13 cellular contexts compared by ENCODE assay signal in the genomic region with DNA sequence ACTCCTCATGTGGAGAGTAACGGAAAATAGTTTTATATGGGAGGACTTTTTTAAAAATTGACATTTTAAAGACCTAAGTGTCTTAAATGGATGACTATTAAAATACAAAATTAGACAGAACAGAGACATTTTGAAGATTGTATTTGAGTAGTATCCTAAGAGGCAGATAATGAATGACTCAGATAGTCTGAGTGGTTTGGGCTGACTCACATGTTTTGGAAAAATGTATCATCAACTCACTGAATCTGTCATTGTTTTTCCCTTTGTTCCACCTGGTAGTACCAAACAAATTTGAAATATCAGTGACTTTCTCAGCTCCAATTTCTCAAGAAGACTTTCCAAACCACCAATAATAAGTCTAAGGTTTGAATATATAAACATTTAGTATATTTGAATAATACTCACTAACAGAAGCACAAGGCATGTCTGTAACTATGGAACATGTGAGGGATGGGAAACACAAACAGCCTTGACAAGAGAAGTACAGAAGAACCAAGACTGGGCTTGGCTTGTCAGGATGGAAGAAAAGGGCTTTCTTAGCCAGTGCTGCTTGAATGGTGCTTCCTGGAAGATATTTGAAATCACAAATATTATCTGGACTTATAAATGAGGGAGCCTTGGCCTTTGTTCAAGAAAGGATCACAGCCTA.
DNase-seq lines count a peak whose midpoint lies in the region; ATAC-seq and TF ChIP-seq lines count a peak whose summit lies in the region.
"Had no signal": no experiment of that assay in that cellular context is flagged by ENCODE, and none has a peak within 500 bp of the region (broad histone marks: within the 10 kb centered on the region; RNA-seq: fewer than 3 reads in every experiment).

No MANE protein-coding gene starts in this region.

- no peaks in the 10 kb centered on the region for H3F3A ChIP-seq in Loucy (ENCODE audit: low read depth)

- H2BK12ac ChIP-seq in mesenchymal stem cell (ENCODE audit: low read length in 2 of 2) = no peak overlapping the region

- POLR2A ChIA-PET in activated CD4-positive, alpha-beta memory T cell treated with anti-CD3 and anti-CD28 coated beads, Interleukin-2, amount 10 ng/mL, durations not matched to agents 7 days and 5 days (lab: Charles Lee) = no interaction called here

- peak overlapping the region; percentile 68 for H3K4me2 ChIP-seq in Loucy (ENCODE audit: low read depth, low read length, poor library complexity, severe bottlenecking)
- no peak overlapping the region for H3K4me2 ChIP-seq in mesenchymal stem cell (ENCODE audit: low read length, poor library complexity, severe bottlenecking)

- H2AFZ ChIP-seq in Loucy (ENCODE audit: low read length) (peak overlapping the region; percentile 21; the same call in 1 of the 2 replicates), mesenchymal stem cell (ENCODE audit: low read depth, low read length) (no peak overlapping the region)

- H3K27ac Mint-ChIP-seq in activated CD4-positive, alpha-beta memory T cell treated with anti-CD3 and anti-CD28 coated beads, Interleukin-2, amount 10 ng/mL, durations not matched to agents 7 days and 5 days = no peak overlapping the region
- H3K27ac Mint-ChIP-seq: activated B cell treated with CpG ODN at 0.5 μM for 24 hours, H9 had no signal

- peaks cover 3% of the 10 kb centered on the region for H3K27me3 Mint-ChIP-seq in activated CD4-positive, alpha-beta memory T cell treated with anti-CD3 and anti-CD28 coated beads, Interleukin-2, amount 10 ng/mL, durations not matched to agents 7 days and 5 days

- no peaks in the 10 kb centered on the region for H4K20me1 ChIP-seq in Loucy (ENCODE audit: insufficient read depth, low read length, poor library complexity, severe bottlenecking)

- no peak overlapping the region for H3K23ac ChIP-seq in mesenchymal stem cell (ENCODE audit: low read length in 2 of 2)

- H2AK5ac ChIP-seq in mesenchymal stem cell (ENCODE audit: low read length, severe bottlenecking) = no peak overlapping the region

- peak; percentile 66 for DNase-seq in Daoy (ENCODE audit: low read depth)
- DNase-seq in brain pericyte (ENCODE audit: low read depth, low spot score) = peak; percentile 11
- DNase-seq in mesenchymal stem cell = peak; percentile 81
- no peak for DNase-seq in activated CD4-positive, alpha-beta memory T cell treated with anti-CD3 and anti-CD28 coated beads, Interleukin-2, amount 10 ng/mL, durations not matched to agents 7 days and 5 days
- DNase-seq in NCI-H1930 (lab: John Stamatoyannopoulos, UW) = no peak
- no peak for DNase-seq in epidermal melanocyte (ENCODE audit: insufficient read length, low spot score)
- DNase-seq: activated B cell treated with CpG ODN at 0.5 μM for 24 hours; H9; NCI-H1417; Peyer's patch; stimulated activated CD4-positive, alpha-beta T cell treated with anti-CD3 and anti-CD28 coated beads, Interleukin-15, amount 100 ng/mL, for 24 hours had no signal

- no peaks in the 10 kb centered on the region for H3K36me3 Mint-ChIP-seq in activated CD4-positive, alpha-beta memory T cell treated with anti-CD3 and anti-CD28 coated beads, Interleukin-2, amount 10 ng/mL, durations not matched to agents 7 days and 5 days (ENCODE audit: low read depth)

- H3K4me3 Mint-ChIP-seq in activated CD4-positive, alpha-beta memory T cell treated with anti-CD3 and anti-CD28 coated beads, Interleukin-2, amount 10 ng/mL, durations not matched to agents 7 days and 5 days = no peak overlapping the region
- H3K4me3 Mint-ChIP-seq: activated B cell treated with CpG ODN at 0.5 μM for 24 hours, H9 had no signal

- H3K4me3 ChIP-seq in Loucy (ENCODE audit: low read length, poor library complexity, severe bottlenecking) (peak overlapping the region; percentile 40), mesenchymal stem cell (ENCODE audit: insufficient read depth in 1 of 2, low read depth in 1 of 2, low read length in 2 of 2) (no peak overlapping the region)
- H3K4me3 ChIP-seq: Peyer's patch had no signal

- TF ChIP-seq CTCF in Loucy (conservative IDR thresholded peaks at IDR 0.05; ENCODE audit: low read length) = no peak

- peaks cover 2% of the 10 kb centered on the region for H3K4me1 Mint-ChIP-seq in activated CD4-positive, alpha-beta memory T cell treated with anti-CD3 and anti-CD28 coated beads, Interleukin-2, amount 10 ng/mL, durations not matched to agents 7 days and 5 days
- H3K4me1 Mint-ChIP-seq: activated B cell treated with CpG ODN at 0.5 μM for 24 hours, H9 had no signal

- H3K18ac ChIP-seq in mesenchymal stem cell (ENCODE audit: low read depth in 1 of 2, low read length in 2 of 2) = peak overlapping the region in 1 of 2 experiments; percentile 56

- ATAC-seq in GM18520 (IDR thresholded peaks at IDR 0.05; ENCODE audit: unreplicated experiment) = no peak

- WGBS in mesenchymal stem cell = no CpG with 5 or more reads among the region's 1 CpG

- no peak overlapping the region for H2BK15ac ChIP-seq in mesenchymal stem cell (ENCODE audit: low read depth, poor library complexity, severe bottlenecking)

- no peaks in the 10 kb centered on the region for H3K9me2 ChIP-seq in Loucy (replicated peaks; ENCODE audit: low read depth, low read length)

- H3K4ac ChIP-seq in mesenchymal stem cell (ENCODE audit: low read depth in 1 of 2, low read length in 2 of 2) = no peak overlapping the region

- no peak overlapping the region for H3K14ac ChIP-seq in mesenchymal stem cell (ENCODE audit: low read length in 2 of 2)

- H2BK5ac ChIP-seq in mesenchymal stem cell (ENCODE audit: low read depth, low read length, poor library complexity, severe bottlenecking) = no peak overlapping the region

- H3K79me1 ChIP-seq in mesenchymal stem cell (replicated peaks; ENCODE audit: low read length, poor library complexity, severe bottlenecking) = peaks cover 15% of the 10 kb centered on the region

- H3K4me1 ChIP-seq in Loucy (ENCODE audit: insufficient read depth, low read length, poor library complexity, severe bottlenecking) = peaks cover 28% of the 10 kb centered on the region
- H3K4me1 ChIP-seq in mesenchymal stem cell (ENCODE audit: control insufficient read depth, insufficient read depth, low read depth, low read length) = no peaks in the 10 kb centered on the region
- H3K4me1 ChIP-seq: Peyer's patch had no signal

- H3K9me3 ChIP-seq in Loucy (ENCODE audit: insufficient read depth, low read depth, low read length) (no peaks in the 10 kb centered on the region), mesenchymal stem cell (ENCODE audit: control insufficient read depth, low read length) (no peaks in the 10 kb centered on the region)
- H3K9me3 ChIP-seq: Peyer's patch had no signal

- H4K91ac ChIP-seq in mesenchymal stem cell (ENCODE audit: low read length) = no peak overlapping the region

- H3K27ac ChIP-seq in mesenchymal stem cell (ENCODE audit: low read length, poor library complexity, severe bottlenecking) = peak overlapping the region; percentile 3
- H3K27ac ChIP-seq: Peyer's patch had no signal

- H3K27me3 ChIP-seq in Loucy (ENCODE audit: insufficient read depth, low read length, poor library complexity, severe bottlenecking) (no peaks in the 10 kb centered on the region), mesenchymal stem cell (ENCODE audit: control insufficient read depth in 1 of 2, insufficient read depth in 1 of 2, low read length in 2 of 2) (no peaks in the 10 kb centered on the region)
- H3K27me3 ChIP-seq: Peyer's patch had no signal

- H3K36me3 ChIP-seq in Loucy (ENCODE audit: insufficient read depth, low read length) (no peaks in the 10 kb centered on the region), mesenchymal stem cell (ENCODE audit: control insufficient read depth in 1 of 2, insufficient read depth in 2 of 2, low read depth in 1 of 2, low read length in 2 of 2) (peaks cover 3 to 6% of the 10 kb centered on the region in 2 experiments)
- H3K36me3 ChIP-seq: Peyer's patch had no signal

- no peaks in the 10 kb centered on the region for H3K79me2 ChIP-seq in Loucy (ENCODE audit: insufficient read depth, low read length)

- H3K9me3 Mint-ChIP-seq in activated CD4-positive, alpha-beta memory T cell treated with anti-CD3 and anti-CD28 coated beads, Interleukin-2, amount 10 ng/mL, durations not matched to agents 7 days and 5 days = no peaks in the 10 kb centered on the region
- H3K9me3 Mint-ChIP-seq: activated B cell treated with CpG ODN at 0.5 μM for 24 hours had no signal

- H3K9ac ChIP-seq in Loucy (ENCODE audit: low read depth, low read length, poor library complexity, severe bottlenecking) = no peak overlapping the region
- H3K9ac ChIP-seq in mesenchymal stem cell (ENCODE audit: low read length) = peak overlapping the region; percentile 67

- H4K8ac ChIP-seq in mesenchymal stem cell (ENCODE audit: low read length) = no peak overlapping the region

- H2BK120ac ChIP-seq in mesenchymal stem cell (ENCODE audit: low read depth, low read length) = no peak overlapping the region

- CTCF ChIA-PET in activated CD4-positive, alpha-beta memory T cell treated with anti-CD3 and anti-CD28 coated beads, Interleukin-2, amount 10 ng/mL, durations not matched to agents 7 days and 5 days (lab: Charles Lee) = no interaction called here

Comparison
In these comparisons a context has a peak if more than half of its experiments do, and no peak if none do; other contexts are left out.
1. DNase-seq: peak in Daoy (single experiment), brain pericyte (single experiment) and mesenchymal stem cell (single experiment); none in activated CD4-positive, alpha-beta memory T cell treated with anti-CD3 and anti-CD28 coated beads, Interleukin-2, amount 10 ng/mL, durations not matched to agents 7 days and 5 days (single experiment), NCI-H1930 (0 of 2) and epidermal melanocyte (single experiment).